In genomic region chr19:12778905-12779161, GRCh38 we compare ENCODE assay signal across 8 cellular contexts. TPM values are rescaled to one million over a fixed set of nuclear protein-coding genes. Genes with fewer than 3 reads are reported as not detected.
DNase-seq lines count a peak whose midpoint lies in the region; ATAC-seq, FAIRE-seq and TF ChIP-seq lines count a peak whose summit lies in the region.

No MANE protein-coding gene starts in this region.

- no peak for FAIRE-seq in kidney (lab: Jason Lieb, UNC)

- peak overlapping the region; percentile 82 for H3K4me3 Mint-ChIP-seq in activated CD4-positive, alpha-beta T cell treated with anti-CD3 and anti-CD28 coated beads for 36 hours

- H3K4me1 ChIP-seq in kidney (ENCODE audit: control insufficient read depth in 1 of 2, insufficient read depth in 1 of 2, low read depth in 1 of 2, low read length in 2 of 2) (peaks cover 7 to 25% of the 10 kb centered on the region in 2 donors), testis (peaks cover 46% of the 10 kb centered on the region)

- H3K4me1 Mint-ChIP-seq in activated CD4-positive, alpha-beta T cell treated with anti-CD3 and anti-CD28 coated beads for 36 hours: peaks cover 39% of the 10 kb centered on the region

- H3K9me3 Mint-ChIP-seq in activated CD4-positive, alpha-beta T cell treated with anti-CD3 and anti-CD28 coated beads for 36 hours (ENCODE audit: low read depth): no peaks in the 10 kb centered on the region

- H3K27ac Mint-ChIP-seq in activated CD4-positive, alpha-beta T cell treated with anti-CD3 and anti-CD28 coated beads for 36 hours: peak overlapping the region; percentile 95

- 34 to 54% (median 37%) methylated on average over 6 of the region's 6 CpGs for WGBS in adipose tissue, 3 donors
- WGBS in testis, 2 donors: 0 to 20% methylated on average over 4 to 6 of the region's 6 CpGs

- H3K36me3 Mint-ChIP-seq in activated CD4-positive, alpha-beta T cell treated with anti-CD3 and anti-CD28 coated beads for 36 hours (ENCODE audit: low read depth): no peaks in the 10 kb centered on the region

- H3K27me3 ChIP-seq in testis: no peaks in the 10 kb centered on the region

- POLR2A ChIA-PET in activated CD4-positive, alpha-beta T cell treated with anti-CD3 and anti-CD28 coated beads for 36 hours (lab: Charles Lee): interaction anchor here (1.8 to 2.8 kb wide), 3 partner anchors 10 to 17 kb away, joined by 9 to 40 read pairs (median 11); partner anchors contain the start of gene JUNB

- no peak for TF ChIP-seq CTCF in kidney (IDR thresholded peaks at IDR 0.05; ENCODE audit: borderline replicate concordance, extremely low read depth, insufficient read depth)
- no peak for TF ChIP-seq CTCF in testis (IDR thresholded peaks at IDR 0.05)
- TF ChIP-seq CTCF in GM20000 (IDR thresholded peaks at IDR 0.05; ENCODE audit: extremely low read depth, missing control alignments): no peak

- H3K27me3 Mint-ChIP-seq in activated CD4-positive, alpha-beta T cell treated with anti-CD3 and anti-CD28 coated beads for 36 hours: no peaks in the 10 kb centered on the region

- peak overlapping the region; percentile 70 to 75 for H3K4me3 ChIP-seq in kidney (ENCODE audit: low read length in 2 of 2)
- peak overlapping the region in 1 of 2 donors; percentile 68 for H3K4me3 ChIP-seq in testis

- intact Hi-C loops in activated CD4-positive, alpha-beta T cell treated with anti-CD3 and anti-CD28 coated beads for 36 hours (cut with DNase I, micrococcal nuclease): no loop called here
- intact Hi-C loops in kidney (cut with DNase I) (no loop called here), testis (cut with DNase I; ENCODE audit: low total_unique reads) (loop anchor here (10.0 kb wide), 1 partner anchor 66 kb away; no protein-coding TSS in a partner anchor)

- no peak for TF ChIP-seq POLR2A in testis (IDR thresholded peaks at IDR 0.05)

- CTCF ChIA-PET in activated CD4-positive, alpha-beta T cell treated with anti-CD3 and anti-CD28 coated beads for 36 hours (lab: Charles Lee): interaction anchor here (0.6 to 12.0 kb wide), 9 partner anchors 9 to 1297 kb away, joined by 3 to 285 read pairs (median 4); partner anchors contain the start of genes GET3, JUNB, RNASEH2A and THSD8

- H3K36me3 ChIP-seq in kidney (ENCODE audit: control insufficient read depth in 1 of 2, insufficient read depth in 2 of 2, low read length in 2 of 2): no peaks in the 10 kb centered on the region
- no peaks in the 10 kb centered on the region for H3K36me3 ChIP-seq in testis (ENCODE audit: low read depth, missing control alignments)

- DNase-seq in activated CD4-positive, alpha-beta T cell treated with anti-CD3 and anti-CD28 coated beads for 36 hours: no peak
- no peak for DNase-seq in activated CD4-positive, alpha-beta T cell treated with anti-CD3 and anti-CD28 coated beads, Interleukin-2, amount 50 U/mL, for 4 hours
- DNase-seq in kidney: no peak
- DNase-seq in testis: no peak
- no peak for DNase-seq in GM20000 (ENCODE audit: low spot score)
- DNase-seq in stimulated activated CD4-positive, alpha-beta T cell treated with anti-CD3 and anti-CD28 coated beads, Interleukin-4, amount 100 ng/mL, for 4 hours: no peak

- H3K9ac ChIP-seq in kidney (ENCODE audit: low read length in 2 of 2): peak overlapping the region; percentile 73 to 91

- ATAC-seq in activated CD4-positive, alpha-beta T cell treated with anti-CD3 and anti-CD28 coated beads for 36 hours: no peak
- ATAC-seq in HG03039 (IDR thresholded peaks at IDR 0.05; ENCODE audit: unreplicated experiment): no peak

- H3K9me3 ChIP-seq in kidney (ENCODE audit: control insufficient read depth in 1 of 2, low read length in 2 of 2) (no peaks in the 10 kb centered on the region), testis (no peaks in the 10 kb centered on the region)

- H3K27ac ChIP-seq in adipose tissue (ENCODE audit: low read depth, low read length): peak overlapping the region; percentile 92
- H3K27ac ChIP-seq in kidney (ENCODE audit: low read depth in 2 of 2, low read length in 2 of 2): peak overlapping the region; percentile 92 to 95
- peak overlapping the region; percentile 93 to 95 for H3K27ac ChIP-seq in testis

RNA-seq across cellular contexts. Expression of gene HOOK2, which starts 3.5 kb away (rescaled TPM):
- 10 to 100 TPM; 20.4 to 20.9 TPM for total RNA-seq in activated CD4-positive, alpha-beta T cell treated with anti-CD3 and anti-CD28 coated beads for 36 hours
- polyA plus RNA-seq in adipose tissue (100 to 1,000 TPM in 1 of 3 donors, 10 to 100 TPM in 2; 41.1 to 210 (median 57.2) TPM), kidney (ENCODE audit: insufficient read depth, low read depth, low replicate concordance) (41.8 TPM), testis (ENCODE audit: insufficient read depth, low read depth, low replicate concordance) (30.0 TPM)
- total RNA-seq in kidney (58.1 TPM), testis (10 to 100 TPM; 54.4 to 63.4 TPM)

RNA-seq across cellular contexts. Expression of gene JUNB, which starts 12.5 kb away (rescaled TPM):
- 100 to 1,000 TPM; 375 to 412 TPM for total RNA-seq in activated CD4-positive, alpha-beta T cell treated with anti-CD3 and anti-CD28 coated beads for 36 hours
- polyA plus RNA-seq in adipose tissue: 1,000 to 10,000 TPM in 2 of 3 donors, 100 to 1,000 TPM in 1; 120 to 1,553 (median 1,136) TPM
- 128 TPM for total RNA-seq in kidney
- 142 TPM for polyA plus RNA-seq in kidney (ENCODE audit: insufficient read depth, low read depth, low replicate concordance)
- total RNA-seq in testis: 100 to 1,000 TPM in 1 of 2 donors, 10 to 100 TPM in 1; 75.9 to 143 TPM
- 54.5 TPM for polyA plus RNA-seq in testis (ENCODE audit: insufficient read depth, low read depth, low replicate concordance)

RNA-seq across cellular contexts. Expression of gene PRDX2, which starts 22.8 kb away (rescaled TPM):
- total RNA-seq in activated CD4-positive, alpha-beta T cell treated with anti-CD3 and anti-CD28 coated beads for 36 hours: 100 to 1,000 TPM; 261 to 325 TPM
- polyA plus RNA-seq in adipose tissue (100 to 1,000 TPM; 159 to 386 (median 207) TPM), kidney (ENCODE audit: insufficient read depth, low read depth, low replicate concordance) (664 TPM), testis (ENCODE audit: insufficient read depth, low read depth, low replicate concordance) (87.1 TPM)
- total RNA-seq in kidney (171 TPM), testis (100 to 1,000 TPM in 1 of 2 donors, 10 to 100 TPM in 1; 72.1 to 117 TPM)

RNA-seq across cellular contexts. Expression of gene THSD8, which starts 23.0 kb away (rescaled TPM):
- 10 to 100 TPM; 31.0 to 48.2 TPM for total RNA-seq in activated CD4-positive, alpha-beta T cell treated with anti-CD3 and anti-CD28 coated beads for 36 hours
- polyA plus RNA-seq in adipose tissue: 1 to 10 TPM in 1 of 3 donors, under 1 TPM in 2; 0.38 to 1.8 (median 0.52) TPM
- 3.2 TPM for total RNA-seq in kidney
- 10.0 TPM for polyA plus RNA-seq in kidney (ENCODE audit: insufficient read depth, low read depth, low replicate concordance)
- total RNA-seq in testis: 10 to 100 TPM in 1 of 2 donors, 1 to 10 TPM in 1; 3.0 to 14.0 TPM
- polyA plus RNA-seq in testis (ENCODE audit: insufficient read depth, low read depth, low replicate concordance): 27.9 TPM

RNA-seq across cellular contexts. Expression of gene BEST2, which starts 27.2 kb away (rescaled TPM):
- total RNA-seq in activated CD4-positive, alpha-beta T cell treated with anti-CD3 and anti-CD28 coated beads for 36 hours: not detected
- polyA plus RNA-seq in adipose tissue (under 1 TPM in 1 of 3 donors, not detected in 2; 0.07 TPM), kidney (ENCODE audit: insufficient read depth, low read depth, low replicate concordance) (not detected), testis (ENCODE audit: insufficient read depth, low read depth, low replicate concordance) (not detected)
- total RNA-seq in kidney (not detected), testis (under 1 TPM; 0.50 to 0.87 TPM)
